ENCODE assay signal across 14 cellular contexts in the genomic region with DNA sequence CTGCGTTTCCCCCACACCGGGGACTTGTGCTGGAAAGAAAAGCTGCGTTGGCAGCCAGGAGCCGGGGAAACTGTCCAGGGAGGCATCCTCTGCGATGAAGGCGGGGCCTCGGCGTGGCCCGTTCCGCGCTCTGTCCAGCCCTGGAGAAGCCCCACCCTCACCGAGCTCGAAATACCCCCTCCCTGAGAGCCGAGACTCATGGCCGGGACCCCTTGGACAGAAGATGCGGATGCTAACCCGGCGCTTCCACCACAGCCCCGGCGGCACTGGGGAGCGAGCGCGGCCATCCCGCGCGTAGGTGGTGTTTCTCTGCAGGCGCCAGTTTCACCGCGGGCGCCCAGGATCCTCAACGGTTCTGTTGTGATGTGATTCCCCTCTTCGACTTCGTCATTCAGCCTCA. TPM values are rescaled to one million over a fixed set of nuclear protein-coding genes. Genes with fewer than 3 reads are reported as not detected.
DNase-seq lines count a peak whose midpoint lies in the region; ATAC-seq and TF ChIP-seq lines count a peak whose summit lies in the region.
"Had no signal": no experiment of that assay in that cellular context is flagged by ENCODE, and none has a peak within 500 bp of the region (broad histone marks: within the 10 kb centered on the region; RNA-seq: fewer than 3 reads in every experiment).

No MANE protein-coding gene starts in this region.

- no peaks in the 10 kb centered on the region for H3K27me3 Mint-ChIP-seq in CD4-positive, CD25-positive, alpha-beta regulatory T cell
- H3K27me3 Mint-ChIP-seq in activated CD8-positive, alpha-beta T cell treated with anti-CD3 and anti-CD28 coated beads for 36 hours, result no peaks in the 10 kb centered on the region
- no peaks in the 10 kb centered on the region for H3K27me3 Mint-ChIP-seq in WTC11 (ENCODE audit: low read depth)

- peaks cover 19 to 53% (median 31%) of the 10 kb centered on the region in 4 donors for H3K4me1 Mint-ChIP-seq in CD4-positive, CD25-positive, alpha-beta regulatory T cell
- H3K4me1 Mint-ChIP-seq in activated CD8-positive, alpha-beta T cell treated with anti-CD3 and anti-CD28 coated beads for 36 hours (ENCODE audit: low read depth), result peaks cover 50% of the 10 kb centered on the region
- no peaks in the 10 kb centered on the region for H3K4me1 Mint-ChIP-seq in WTC11

- no peaks in the 10 kb centered on the region for H3K9me3 ChIP-seq in CD4-positive, CD25-positive, alpha-beta regulatory T cell (ENCODE audit: control insufficient read depth in 2 of 2, low read length in 2 of 2)
- H3K9me3 ChIP-seq: Caco-2, right atrium auricular region had no signal

- TF ChIP-seq CTCF in activated CD8-positive, alpha-beta T cell treated with anti-CD3 and anti-CD28 coated beads for 36 hours (IDR thresholded peaks at IDR 0.05), result no peak
- TF ChIP-seq CTCF in fibroblast of mammary gland (conservative IDR thresholded peaks at IDR 0.05; ENCODE audit: control insufficient read depth, insufficient read depth, low read depth, low read length), result no peak
- no peak for TF ChIP-seq CTCF in WTC11 (IDR thresholded peaks at IDR 0.05)

- intact Hi-C loops in activated CD8-positive, alpha-beta T cell treated with anti-CD3 and anti-CD28 coated beads for 36 hours (cut with micrococcal nuclease), result loop anchor here (2.0 kb wide), 1 partner anchor 32 kb away; the partner anchor contains the start of gene PDE9A

- POLR2A ChIA-PET in activated CD8-positive, alpha-beta T cell treated with anti-CD3 and anti-CD28 coated beads for 36 hours (lab: Charles Lee), result interaction anchor here (0.6 to 1.4 kb wide), 6 partner anchors 10 to 1332 kb away, joined by 3 to 4 read pairs (median 3); no protein-coding TSS in a partner anchor
- POLR2A ChIA-PET in WTC11 (lab: Charles Lee), result no interaction called here

- no peaks in the 10 kb centered on the region for H3K9me3 Mint-ChIP-seq in CD4-positive, CD25-positive, alpha-beta regulatory T cell
- H3K9me3 Mint-ChIP-seq in activated CD8-positive, alpha-beta T cell treated with anti-CD3 and anti-CD28 coated beads for 36 hours, result no peaks in the 10 kb centered on the region
- no peaks in the 10 kb centered on the region for H3K9me3 Mint-ChIP-seq in WTC11

- peak overlapping the region; percentile 44 for H2AFZ ChIP-seq in ACC112 (ENCODE audit: low read length, unreplicated experiment)

- peak overlapping the region; percentile 84 for H3K4me3 ChIP-seq in ACC112 (ENCODE audit: low read depth, low read length)
- H3K4me3 ChIP-seq in CD4-positive, CD25-positive, alpha-beta regulatory T cell (ENCODE audit: low read depth, low read length), result peak overlapping the region; percentile 66
- peak overlapping the region; percentile 46 for H3K4me3 ChIP-seq in fibroblast of mammary gland (ENCODE audit: control insufficient read depth, low read depth, low read length)

- peak overlapping the region; percentile 37; the same call in 1 of the 2 replicates for H3K27ac ChIP-seq in ACC112 (ENCODE audit: low read depth, low read length)
- peak overlapping the region; percentile 69 for H3K27ac ChIP-seq in CD4-positive, CD25-positive, alpha-beta regulatory T cell (ENCODE audit: insufficient read depth, low read length, poor library complexity, severe bottlenecking)
- H3K27ac ChIP-seq: right atrium auricular region had no signal

- peaks cover 10% of the 10 kb centered on the region for H3K4me1 ChIP-seq in ACC112 (ENCODE audit: control insufficient read depth, insufficient read depth, low read length, unreplicated experiment)
- peaks cover 32% of the 10 kb centered on the region for H3K4me1 ChIP-seq in CD4-positive, CD25-positive, alpha-beta regulatory T cell (ENCODE audit: control insufficient read depth, insufficient read depth, low read length, poor library complexity, severe bottlenecking)
- H3K4me1 ChIP-seq: Caco-2, right atrium auricular region had no signal

- H3K4me3 Mint-ChIP-seq in CD4-positive, CD25-positive, alpha-beta regulatory T cell, result peak overlapping the region; percentile 72 to 97 (median 86)
- H3K4me3 Mint-ChIP-seq in activated CD8-positive, alpha-beta T cell treated with anti-CD3 and anti-CD28 coated beads for 36 hours, result peak overlapping the region; percentile 71
- H3K4me3 Mint-ChIP-seq in WTC11, result no peak overlapping the region

- ATAC-seq in CD4-positive, CD25-positive, alpha-beta regulatory T cell (ENCODE audit: low read depth in 2 of 2), result no peak
- peak; percentile 9 for ATAC-seq in activated CD8-positive, alpha-beta T cell treated with anti-CD3 and anti-CD28 coated beads for 36 hours
- ATAC-seq in WTC11, result no peak
- ATAC-seq in HG02870 (IDR thresholded peaks at IDR 0.05; ENCODE audit: unreplicated experiment), result no peak

- H3K79me2 ChIP-seq in ACC112 (ENCODE audit: control insufficient read depth, insufficient read depth, low read length, unreplicated experiment), result no peaks in the 10 kb centered on the region

- peak overlapping the region; percentile 91 to 95 (median 94) for H3K27ac Mint-ChIP-seq in CD4-positive, CD25-positive, alpha-beta regulatory T cell
- H3K27ac Mint-ChIP-seq in activated CD8-positive, alpha-beta T cell treated with anti-CD3 and anti-CD28 coated beads for 36 hours, result peak overlapping the region; percentile 96
- H3K27ac Mint-ChIP-seq in WTC11, result no peak overlapping the region

- CTCF ChIA-PET in activated CD8-positive, alpha-beta T cell treated with anti-CD3 and anti-CD28 coated beads for 36 hours (lab: Charles Lee), result interaction anchor here (1.0 to 1.5 kb wide), 3 partner anchors 12 to 62 kb away, joined by 3 to 4 read pairs (median 3); partner anchors contain the start of gene PDE9A
- CTCF ChIA-PET in WTC11 (lab: Charles Lee), result interaction anchor here (1.2 kb wide), 1 partner anchor 13 kb away, joined by 4 read pairs; no protein-coding TSS in a partner anchor

- peak in 1 of 3 donors; percentile 21 for DNase-seq in CD4-positive, CD25-positive, alpha-beta regulatory T cell
- peak; percentile 53 for DNase-seq in activated CD8-positive, alpha-beta T cell treated with anti-CD3 and anti-CD28 coated beads for 36 hours
- no peak for DNase-seq in fibroblast of mammary gland (ENCODE audit: low read depth)
- no peak for DNase-seq in glomerular visceral epithelial cell (ENCODE audit: extremely low spot score)
- no peak for DNase-seq in WTC11 (ENCODE audit: low spot score)
- DNase-seq in epidermal melanocyte (ENCODE audit: insufficient read length, low spot score), result no peak
- DNase-seq: Caco-2; effector CD8-positive, alpha-beta T cell; islet precursor cell; NCI-H1092; NCI-H446 had no signal

- no peaks in the 10 kb centered on the region for H3K36me3 ChIP-seq in ACC112 (ENCODE audit: insufficient read depth, low read length)
- H3K36me3 ChIP-seq in CD4-positive, CD25-positive, alpha-beta regulatory T cell (ENCODE audit: control insufficient read depth, insufficient read depth, low read length), result no peaks in the 10 kb centered on the region
- H3K36me3 ChIP-seq: right atrium auricular region had no signal

- H3K27me3 ChIP-seq in ACC112 (ENCODE audit: insufficient read depth, low read length), result peaks cover 21% of the 10 kb centered on the region
- no peaks in the 10 kb centered on the region for H3K27me3 ChIP-seq in CD4-positive, CD25-positive, alpha-beta regulatory T cell (ENCODE audit: control insufficient read depth, insufficient read depth, low read length)
- H3K27me3 ChIP-seq: right atrium auricular region had no signal

- peaks cover 8% of the 10 kb centered on the region for H3K36me3 Mint-ChIP-seq in CD4-positive, CD25-positive, alpha-beta regulatory T cell
- H3K36me3 Mint-ChIP-seq in activated CD8-positive, alpha-beta T cell treated with anti-CD3 and anti-CD28 coated beads for 36 hours (ENCODE audit: low read depth), result no peaks in the 10 kb centered on the region
- H3K36me3 Mint-ChIP-seq in WTC11, result peaks cover 25% of the 10 kb centered on the region

TF ChIP-seq in WTC11, 78 proteins besides CTCF, POLR2A, EP300 and RAD21 (continues in another document):
- TF ChIP-seq ZNF263 (CRISPR knock-in tag; IDR thresholded peaks at IDR 0.05; ENCODE audit: low read depth) (no peak), NFYB (CRISPR knock-in tag; conservative IDR thresholded peaks at IDR 0.05; ENCODE audit: low read depth) (no peak), ZNF121 (CRISPR knock-in tag; IDR thresholded peaks at IDR 0.05) (no peak), HMGA2 (CRISPR knock-in tag; IDR thresholded peaks at IDR 0.05) (no peak), ZSCAN18 (CRISPR knock-in tag; IDR thresholded peaks at IDR 0.05) (no peak)

RNA-seq across cellular contexts. Expression of gene PDE9A, which starts 31.6 kb away (rescaled TPM):
- 7.3 TPM for total RNA-seq in CD4-positive, CD25-positive, alpha-beta regulatory T cell
- polyA plus RNA-seq in CD4-positive, CD25-positive, alpha-beta regulatory T cell, result 1 to 10 TPM; 1.4 to 3.5 (median 2.3) TPM
- total RNA-seq in activated CD8-positive, alpha-beta T cell treated with anti-CD3 and anti-CD28 coated beads for 36 hours, result 10 to 100 TPM; 11.1 to 11.5 TPM
- 44.8 to 46.3 TPM (median 46.1 TPM) in 3 replicates for total RNA-seq in WTC11 (2021)
